8 cellular contexts compared by ENCODE assay signal in the genomic region with DNA sequence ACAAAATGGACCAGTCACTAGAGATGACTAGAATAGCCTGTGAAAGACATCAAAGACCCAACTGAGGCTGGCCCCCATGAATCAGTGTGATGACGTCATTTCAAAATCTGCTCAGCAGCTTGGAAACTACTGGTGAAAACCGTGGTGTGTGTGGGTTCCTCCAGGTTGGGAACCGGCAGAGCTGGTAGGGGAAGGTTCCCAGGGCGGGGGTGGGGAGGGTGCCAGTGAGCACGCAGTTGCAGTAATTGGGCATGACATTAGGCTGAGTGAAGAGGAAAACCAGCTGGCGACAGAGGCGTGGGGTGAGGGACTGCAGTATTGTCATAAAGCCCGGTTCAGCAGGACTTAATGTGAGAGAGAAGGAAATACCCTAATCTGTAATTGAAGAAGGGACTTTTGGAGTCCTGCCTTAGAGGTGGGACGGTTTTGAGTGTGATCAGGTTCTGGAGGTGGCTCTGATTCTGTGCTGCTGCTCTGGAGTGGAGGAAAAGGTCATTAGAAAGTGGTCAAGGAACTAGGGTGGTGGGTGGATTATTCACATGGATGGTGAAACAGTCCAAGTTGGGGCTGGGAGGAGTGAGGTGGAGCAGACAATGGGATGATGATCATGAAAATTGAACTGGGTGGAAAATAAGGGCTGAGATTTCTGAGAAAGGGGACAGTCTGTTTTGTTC. TPM values are rescaled to one million over a fixed set of nuclear protein-coding genes. Genes with fewer than 3 reads are reported as not detected.
DNase-seq lines count a peak whose midpoint lies in the region; ATAC-seq and FAIRE-seq lines count a peak whose summit lies in the region.

No MANE protein-coding gene starts in this region.

- H3K4me1 Mint-ChIP-seq in stimulated activated effector memory CD8-positive, alpha-beta T cell treated with anti-CD3 and anti-CD28 coated beads, Interleukin-12 subunit alpha, Interleukin-12 subunit beta, amount 100 ng/mL, for 72 hours: peaks cover 30% of the 10 kb centered on the region

- DNase-seq in activated effector memory CD4-positive, alpha-beta T cell treated with anti-CD3 and anti-CD28 coated beads, Interleukin-2, amount 50 U/mL, for 16 hours: peak; percentile 69
- no peak for DNase-seq in activated effector memory CD4-positive, alpha-beta T cell treated with Interleukin-2 at 50 U/mL for 16 hours
- peak; percentile 9 to 14 for DNase-seq in activated CD4-positive, alpha-beta T cell treated with anti-CD3 and anti-CD28 coated beads, Interleukin-2, amount 50 U/mL, for 24 hours (ENCODE audit: low read depth in 1 of 2, low spot score in 1 of 2)
- DNase-seq in left ventricle myocardium superior (no peak), RCC 7860 (ENCODE audit: low spot score) (no peak), HCEC 1CT (no peak)
- peak; percentile 32 to 79 for DNase-seq in stimulated activated effector memory CD8-positive, alpha-beta T cell treated with anti-CD3 and anti-CD28 coated beads, Interleukin-12 subunit alpha, Interleukin-12 subunit beta, amount 100 ng/mL, for 72 hours (ENCODE audit: low spot score in 2 of 2)

- H3K27ac Mint-ChIP-seq in stimulated activated effector memory CD8-positive, alpha-beta T cell treated with anti-CD3 and anti-CD28 coated beads, Interleukin-12 subunit alpha, Interleukin-12 subunit beta, amount 100 ng/mL, for 72 hours: peak overlapping the region; percentile 95

- no peaks in the 10 kb centered on the region for H3K36me3 Mint-ChIP-seq in stimulated activated effector memory CD8-positive, alpha-beta T cell treated with anti-CD3 and anti-CD28 coated beads, Interleukin-12 subunit alpha, Interleukin-12 subunit beta, amount 100 ng/mL, for 72 hours

- ATAC-seq in HG03045 (IDR thresholded peaks at IDR 0.05; ENCODE audit: unreplicated experiment) (peak; percentile 67), left ventricle myocardium superior (peak; percentile 33)
- peak; percentile 86 for ATAC-seq in stimulated activated effector memory CD8-positive, alpha-beta T cell treated with anti-CD3 and anti-CD28 coated beads, Interleukin-12 subunit alpha, Interleukin-12 subunit beta, amount 100 ng/mL, for 72 hours

- intact Hi-C loops in left ventricle myocardium superior (cut with micrococcal nuclease): loop anchor here (10.0 kb wide), 1 partner anchor 129 kb away; no protein-coding TSS in a partner anchor

- H3K9me3 Mint-ChIP-seq in stimulated activated effector memory CD8-positive, alpha-beta T cell treated with anti-CD3 and anti-CD28 coated beads, Interleukin-12 subunit alpha, Interleukin-12 subunit beta, amount 100 ng/mL, for 72 hours: no peaks in the 10 kb centered on the region

- H3K4me3 Mint-ChIP-seq in stimulated activated effector memory CD8-positive, alpha-beta T cell treated with anti-CD3 and anti-CD28 coated beads, Interleukin-12 subunit alpha, Interleukin-12 subunit beta, amount 100 ng/mL, for 72 hours: peak overlapping the region; percentile 53

- no peak for FAIRE-seq in RCC 7860 (lab: Jason Lieb, UNC)

RNA-seq across cellular contexts. Expression of a gene that starts 52.0 kb away (rescaled TPM):
- total RNA-seq in left ventricle myocardium superior: 2.4 TPM

Comparison
In these comparisons a context has a peak if more than half of its experiments do, and no peak if none do; other contexts are left out.
1. DNase-seq: peak in activated effector memory CD4-positive, alpha-beta T cell treated with anti-CD3 and anti-CD28 coated beads, Interleukin-2, amount 50 U/mL, for 16 hours (single experiment), activated CD4-positive, alpha-beta T cell treated with anti-CD3 and anti-CD28 coated beads, Interleukin-2, amount 50 U/mL, for 24 hours (2 of 2) and stimulated activated effector memory CD8-positive, alpha-beta T cell treated with anti-CD3 and anti-CD28 coated beads, Interleukin-12 subunit alpha, Interleukin-12 subunit beta, amount 100 ng/mL, for 72 hours (2 of 2); none in activated effector memory CD4-positive, alpha-beta T cell treated with Interleukin-2 at 50 U/mL for 16 hours (single experiment), left ventricle myocardium superior (single experiment), RCC 7860 (single experiment) and HCEC 1CT (single experiment).
2. ATAC-seq: peak in every context shown above with its lines; median percentile 86 in stimulated activated effector memory CD8-positive, alpha-beta T cell treated with anti-CD3 and anti-CD28 coated beads, Interleukin-12 subunit alpha, Interleukin-12 subunit beta, amount 100 ng/mL, for 72 hours; 67 in HG03045; 33 in left ventricle myocardium superior.